Comparison of ENCODE assay signal across 16 cellular contexts in the genomic region with DNA sequence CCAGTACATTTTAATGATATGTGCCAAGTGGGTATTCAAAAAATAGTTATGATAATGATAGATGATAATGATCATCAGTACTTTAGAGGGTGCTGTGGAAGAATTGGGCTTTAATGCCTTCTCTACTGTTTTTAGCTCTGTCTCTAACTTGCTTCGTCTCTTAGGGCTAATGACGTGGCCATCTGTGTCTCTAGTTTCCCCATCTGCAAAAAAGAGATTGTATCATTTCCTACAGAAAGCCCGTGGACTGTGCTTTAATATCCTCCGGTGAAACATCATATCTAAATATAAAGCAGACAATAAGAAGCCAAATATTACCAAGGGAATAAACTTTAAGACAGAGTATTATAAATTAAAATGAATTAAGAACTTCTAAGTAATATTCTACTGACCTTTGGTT. TPM values are rescaled to one million over a fixed set of nuclear protein-coding genes. Genes with fewer than 3 reads are reported as not detected.
"Had no signal": no experiment of that assay in that cellular context is flagged by ENCODE, and none has a peak within 500 bp of the region (broad histone marks: within the 10 kb centered on the region; RNA-seq: fewer than 3 reads in every experiment).

No MANE protein-coding gene starts in this region.

- H3K4me3 Mint-ChIP-seq: natural killer cell treated with Interleukin-12 subunit alpha and Interleukin-12 subunit beta and Interleukin-15 and Interleukin-18, amount 100 ng/mL, for 72 hours had no signal

- H3K36me3 Mint-ChIP-seq: natural killer cell treated with Interleukin-12 subunit alpha and Interleukin-12 subunit beta and Interleukin-15 and Interleukin-18, amount 100 ng/mL, for 72 hours had no signal

- H3K9me3 ChIP-seq: right lobe of liver, transverse colon, vagina had no signal

- H3K27me3 ChIP-seq: dorsolateral prefrontal cortex, right lobe of liver, transverse colon, vagina had no signal

- H3K27ac ChIP-seq: dorsolateral prefrontal cortex, right lobe of liver, vagina had no signal

- H3K27ac Mint-ChIP-seq: natural killer cell treated with Interleukin-12 subunit alpha and Interleukin-12 subunit beta and Interleukin-15 and Interleukin-18, amount 100 ng/mL, for 72 hours had no signal

- DNase-seq: activated naive CD4-positive, alpha-beta T cell treated with Interleukin-2 at 50 U/mL for 16 hours; activated T-cell treated with anti-CD3 and anti-CD28 coated beads for 4 hours; anterior cingulate cortex; cerebellar nuclear complex; dorsolateral prefrontal cortex; hypothalamus; kidney glomerular epithelial cell; nucleus accumbens; right lobe of liver; stimulated activated naive CD8-positive, alpha-beta T cell treated with anti-CD3 and anti-CD28 coated beads, Interleukin-15, Interleukin-2, amounts not matched to agents 100 U/mL and 50 U/mL, for 24 hours; T-helper 2 cell; transverse colon had no signal

- H3K36me3 ChIP-seq: right lobe of liver, transverse colon, vagina had no signal

- H3K9me3 Mint-ChIP-seq: natural killer cell treated with Interleukin-12 subunit alpha and Interleukin-12 subunit beta and Interleukin-15 and Interleukin-18, amount 100 ng/mL, for 72 hours had no signal

- H3K4me1 ChIP-seq: right lobe of liver, transverse colon, vagina had no signal

- H3K4me3 ChIP-seq: dorsolateral prefrontal cortex, right lobe of liver, transverse colon, vagina had no signal

- ATAC-seq: activated CD4-positive, CD25-positive, alpha-beta regulatory T cell treated with anti-CD3 and anti-CD28 coated beads, Interleukin-2, amount 50 U/mL, for 24 hours; natural killer cell treated with Interleukin-12 subunit alpha and Interleukin-12 subunit beta and Interleukin-15 and Interleukin-18, amount 100 ng/mL, for 72 hours; right lobe of liver; stimulated activated naive CD8-positive, alpha-beta T cell treated with anti-CD3 and anti-CD28 coated beads, Interleukin-15, Interleukin-2, amounts not matched to agents 100 U/mL and 50 U/mL, for 24 hours had no signal

RNA-seq across cellular contexts. Expression of a gene that starts 10.3 kb away (rescaled TPM):
- total RNA-seq: mesenteric fat pad had no signal
